ENCODE assay signal across 9 cellular contexts in the genomic region with DNA sequence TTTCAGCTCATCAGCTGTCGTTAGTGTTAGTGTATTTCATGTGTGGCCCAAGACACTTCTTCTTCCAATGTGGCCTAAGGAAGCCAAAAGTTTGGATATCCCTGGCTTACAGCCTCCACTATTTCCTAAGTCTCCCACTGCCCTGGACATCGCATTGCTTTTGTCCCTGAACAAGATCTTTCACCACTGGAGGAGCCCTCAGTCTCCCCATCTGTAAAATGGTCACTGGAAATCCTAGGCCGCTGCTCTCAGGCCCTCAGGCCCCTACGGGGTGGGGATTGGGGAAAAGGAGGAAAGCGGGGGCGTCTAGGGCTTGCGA. TPM values are rescaled to one million over a fixed set of nuclear protein-coding genes. Genes with fewer than 3 reads are reported as not detected.
DNase-seq lines count a peak whose midpoint lies in the region; ATAC-seq, FAIRE-seq and TF ChIP-seq lines count a peak whose summit lies in the region.
"Had no signal": no experiment of that assay in that cellular context is flagged by ENCODE, and none has a peak within 500 bp of the region (broad histone marks: within the 10 kb centered on the region; RNA-seq: fewer than 3 reads in every experiment).

No MANE protein-coding gene starts in this region.

- H3K4me3 ChIP-seq in K562 (peak overlapping the region; percentile 82), mesodermal cell (ENCODE audit: extremely low read depth, insufficient read depth, low read length, poor library complexity, severe bottlenecking) (peak overlapping the region; percentile 70)

- H3K27ac Mint-ChIP-seq in activated naive CD4-positive, alpha-beta T cell treated with anti-CD3 and anti-CD28 coated beads for 36 hours: no peak overlapping the region
- no peak overlapping the region for H3K27ac Mint-ChIP-seq in activated naive CD4-positive, alpha-beta T cell treated with anti-CD3 and anti-CD28 coated beads, Interleukin-2, amount 50 U/mL, for 72 hours
- H3K27ac Mint-ChIP-seq in type B pancreatic cell: no peak overlapping the region

- no peak for DNase-seq in activated naive CD4-positive, alpha-beta T cell treated with anti-CD3 and anti-CD28 coated beads for 36 hours
- no peak for DNase-seq in activated naive CD4-positive, alpha-beta T cell treated with anti-CD3 and anti-CD28 coated beads, Interleukin-2, amount 50 U/mL, for 72 hours (ENCODE audit: low spot score in 2 of 2)
- DNase-seq in K562 (ENCODE audit: extremely low read depth in 1 of 4, low spot score in 3 of 4) (no peak), type B pancreatic cell (ENCODE audit: extremely low spot score, unreplicated experiment) (no peak), amygdala (lab: John Stamatoyannopoulos, UW) (no peak), NCI-H2029 treated with DMSO at 0.1 percent for 48 hours (lab: John Stamatoyannopoulos, UW) (no peak)
- DNase-seq: COR-L47 had no signal

- H3K4me1 Mint-ChIP-seq in activated naive CD4-positive, alpha-beta T cell treated with anti-CD3 and anti-CD28 coated beads for 36 hours (ENCODE audit: low read depth): peaks cover 33% of the 10 kb centered on the region
- peaks cover 4% of the 10 kb centered on the region for H3K4me1 Mint-ChIP-seq in type B pancreatic cell (ENCODE audit: unreplicated experiment)

- H3K4me1 ChIP-seq in K562 (replicated peaks in 1 of 2; ENCODE audit: control insufficient read depth in 2 of 2, insufficient read depth in 2 of 2, low read length in 2 of 2): peaks cover 29 to 31% of the 10 kb centered on the region in 2 experiments
- peaks cover 4% of the 10 kb centered on the region for H3K4me1 ChIP-seq in mesodermal cell (ENCODE audit: control insufficient read depth, insufficient read depth, low read length, poor library complexity, severe bottlenecking)

- no peaks in the 10 kb centered on the region for H3K9me3 ChIP-seq in K562 (replicated peaks; ENCODE audit: control insufficient read depth, insufficient read depth, low read depth, low read length)
- no peaks in the 10 kb centered on the region for H3K9me3 ChIP-seq in mesodermal cell (ENCODE audit: control insufficient read depth, low read length)

- CTCF ChIA-PET in activated naive CD4-positive, alpha-beta T cell treated with anti-CD3 and anti-CD28 coated beads for 36 hours (lab: Charles Lee): interaction anchor here (0.7 to 3.4 kb wide), 2 partner anchors 13 to 30 kb away, joined by 3 to 12 read pairs; no protein-coding TSS in a partner anchor
- CTCF ChIA-PET in K562 (lab: Yijun Ruan, JAX; ENCODE audit: low intra/inter-chr PET ratio): no interaction called here

- peak overlapping the region in 1 of 2 experiments; percentile 18; a peak in 2 of 4 replicates for H3K9ac ChIP-seq in K562 (ENCODE audit: insufficient read depth in 1 of 2, low read depth in 2 of 2, low read length in 2 of 2)

- no peaks in the 10 kb centered on the region for H3K9me3 Mint-ChIP-seq in activated naive CD4-positive, alpha-beta T cell treated with anti-CD3 and anti-CD28 coated beads for 36 hours
- no peaks in the 10 kb centered on the region for H3K9me3 Mint-ChIP-seq in activated naive CD4-positive, alpha-beta T cell treated with anti-CD3 and anti-CD28 coated beads, Interleukin-2, amount 50 U/mL, for 72 hours
- H3K9me3 Mint-ChIP-seq in type B pancreatic cell: no peaks in the 10 kb centered on the region

- intact Hi-C loops in activated naive CD4-positive, alpha-beta T cell treated with anti-CD3 and anti-CD28 coated beads for 36 hours (cut with micrococcal nuclease): no loop called here
- intact Hi-C loops in K562 (cut with micrococcal nuclease): loop anchor here (5.0 to 10.0 kb wide), 2 partner anchors 152 to 254 kb away; no protein-coding TSS in a partner anchor

- H3K36me3 ChIP-seq in K562 (ENCODE audit: control insufficient read depth, insufficient read depth, low read length) (no peaks in the 10 kb centered on the region), mesodermal cell (ENCODE audit: control insufficient read depth, insufficient read depth, low read length) (no peaks in the 10 kb centered on the region)

- TF ChIP-seq EP300 in K562 (IDR thresholded peaks at IDR 0.05; ENCODE audit: low read length): no peak

- no peak for TF ChIP-seq POLR2A in K562 (conservative IDR thresholded peaks at IDR 0.05)

- no peaks in the 10 kb centered on the region for H3K27me3 Mint-ChIP-seq in activated naive CD4-positive, alpha-beta T cell treated with anti-CD3 and anti-CD28 coated beads for 36 hours (ENCODE audit: low read depth)
- H3K27me3 Mint-ChIP-seq in type B pancreatic cell: peaks cover 6% of the 10 kb centered on the region

- FAIRE-seq in K562 (lab: Jason Lieb, UNC): peak; percentile 15

- peak overlapping the region; percentile 68 for H2AFZ ChIP-seq in K562 (ENCODE audit: low read depth, low read length)

- peaks cover 5% of the 10 kb centered on the region for H3K9me1 ChIP-seq in K562 (ENCODE audit: control insufficient read depth, insufficient read depth, low read length)

- H3K27ac ChIP-seq in K562 (ENCODE audit: extremely low read depth, low read depth, low read length) (no peak overlapping the region), mesodermal cell (ENCODE audit: low read depth, low read length, severe bottlenecking) (no peak overlapping the region)

- no peaks in the 10 kb centered on the region; the same call in 1 of the 2 replicates for H4K20me1 ChIP-seq in K562 (replicated peaks; ENCODE audit: control insufficient read depth, insufficient read depth, low read length)

- BruUV-seq in K562 (replicated peaks; lab: Mats Ljungman, UMichigan): no TSS peak

- in situ Hi-C loops in K562 (cut with MboI): no loop called here

- POLR2A ChIA-PET in K562 (lab: Yijun Ruan, JAX): interaction anchor here (0.6 to 1.2 kb wide), 4 partner anchors 11 to 87 kb away, joined by 3 to 5 read pairs (median 4); no protein-coding TSS in a partner anchor

- TF ChIP-seq RAD21 in K562 (CRISPR knock-in tag; conservative IDR thresholded peaks at IDR 0.05 in 1 of 2, IDR thresholded peaks at IDR 0.05 in 1 of 2): peak in 1 of 2 experiments; percentile 50; a peak in 2 of 4 replicates

- 7% methylated on average over 6 of the region's 7 CpGs for WGBS in K562 (ENCODE audit: insufficient coverage, low coverage, missing lambda C conversion rate)
- 45% methylated on average over 4 of the region's 7 CpGs; no CpG with 5 or more reads in 1 of the 2 experiments for WGBS in mesodermal cell (ENCODE audit: insufficient coverage in 2 of 2), 2 experiments

- H3K36me3 Mint-ChIP-seq in activated naive CD4-positive, alpha-beta T cell treated with anti-CD3 and anti-CD28 coated beads for 36 hours (ENCODE audit: low read depth): no peaks in the 10 kb centered on the region
- no peaks in the 10 kb centered on the region for H3K36me3 Mint-ChIP-seq in activated naive CD4-positive, alpha-beta T cell treated with anti-CD3 and anti-CD28 coated beads, Interleukin-2, amount 50 U/mL, for 72 hours
- H3K36me3 Mint-ChIP-seq in type B pancreatic cell: no peaks in the 10 kb centered on the region

- H3K79me2 ChIP-seq in K562 (ENCODE audit: control insufficient read depth, insufficient read depth, low read length): peaks cover 28% of the 10 kb centered on the region

- peak overlapping the region; percentile 86 for H3K4me3 Mint-ChIP-seq in activated naive CD4-positive, alpha-beta T cell treated with anti-CD3 and anti-CD28 coated beads for 36 hours
- peak overlapping the region; percentile 79 for H3K4me3 Mint-ChIP-seq in type B pancreatic cell

- peak overlapping the region; percentile 32 for H3K4me2 ChIP-seq in K562 (ENCODE audit: insufficient read depth, low read length)

- TF ChIP-seq CTCF in K562 (IDR thresholded peaks at IDR 0.05 in 2 of 3, conservative IDR thresholded peaks at IDR 0.05 in 1 of 3; ENCODE audit: insufficient read depth in 2 of 3, low read depth in 1 of 3, low read length in 3 of 3): no peak
- no peak for TF ChIP-seq CTCF in type B pancreatic cell (conservative IDR thresholded peaks at IDR 0.05)

- H3K27me3 ChIP-seq in K562 (ENCODE audit: control insufficient read depth in 2 of 2, insufficient read depth in 2 of 2, low read length in 2 of 2): no peaks in the 10 kb centered on the region

- ATAC-seq in activated naive CD4-positive, alpha-beta T cell treated with anti-CD3 and anti-CD28 coated beads, Interleukin-2, amount 50 U/mL, for 72 hours: no peak
- ATAC-seq in K562 (no peak), GM19455 (IDR thresholded peaks at IDR 0.05; ENCODE audit: unreplicated experiment) (no peak)

TF ChIP-seq in K562, 482 proteins besides CTCF, POLR2A, EP300 and RAD21 (continues in another document):
- TF ChIP-seq DACH1 (IDR thresholded peaks at IDR 0.05; ENCODE audit: partially characterized antibody) (peak; percentile 63), SIX5 (IDR thresholded peaks at IDR 0.05; ENCODE audit: borderline replicate concordance in 1 of 2, insufficient read depth in 1 of 2, low read depth in 1 of 2, low read length in 2 of 2) (no peak), NFIC (IDR thresholded peaks at IDR 0.05) (peak; percentile 44; the same call in 1 of the 2 replicates), RHOXF2B (CRISPR knock-in tag; conservative IDR thresholded peaks at IDR 0.05) (0 out of 2 replicates have a peak, but pooled peaks have one; percentile 33), ZNF24 (IDR thresholded peaks at IDR 0.05) (0 out of 2 replicates have a peak, but pooled peaks have one; percentile 7)

RNA-seq across cellular contexts. Expression of a gene that starts 0.3 kb away (rescaled TPM):
- 10 to 100 TPM; 19.1 to 19.7 TPM for total RNA-seq in activated naive CD4-positive, alpha-beta T cell treated with anti-CD3 and anti-CD28 coated beads for 36 hours
- 10 to 100 TPM; 17.2 to 29.2 TPM for total RNA-seq in activated naive CD4-positive, alpha-beta T cell treated with anti-CD3 and anti-CD28 coated beads, Interleukin-2, amount 50 U/mL, for 72 hours
- 30.0 and 73.0 TPM in 2 replicates for total RNA-seq in K562 (2011; cell fraction: chromatin; rRNA removed; ENCODE audit: low replicate concordance)
- 38.5 and 41.1 TPM in 2 replicates for total RNA-seq in K562 (2011; cell fraction: nucleolus; rRNA removed)
- total RNA-seq in K562 (2011; cell fraction: nucleoplasm; rRNA removed): 33.9 and 37.2 TPM in 2 replicates
- 14.2 and 19.0 TPM in 2 replicates for total RNA-seq in K562 (2014; rRNA removed)
- 10.9 and 13.0 TPM in 2 replicates for total RNA-seq in K562 (2014; rRNA removed; fragmentation: Illumina TruSeq; extraction: Trizol)
- total RNA-seq in K562 (2015; rRNA removed; fragmentation: Illumina TruSeq; extraction: Trizol): 16.3 and 17.7 TPM in 2 replicates
- total RNA-seq in K562 (2021): 28.8 and 29.2 TPM in 2 replicates
- polyA plus RNA-seq in K562 (2011; rRNA removed): 16.2 and 25.0 TPM in 2 replicates
- polyA plus RNA-seq in K562 (2011; cell fraction: cytosol; rRNA removed): 22.4 and 23.7 TPM in 2 replicates
- polyA plus RNA-seq in K562 (2011; cell fraction: nucleus; rRNA removed): 69.9 and 75.9 TPM in 2 replicates
- 24.3 and 30.1 TPM in 2 replicates for polyA plus RNA-seq in K562 (2012)
- polyA plus RNA-seq in K562 (2014; fragmentation: Illumina TruSeq; extraction: Trizol): 26.8 and 29.6 TPM in 2 replicates
- polyA plus RNA-seq in K562 (2014; fragmentation: Nextera tagmentation; extraction: Ambion mirVana): 1 to 10 TPM in 1 of 2 experiments, under 1 TPM in 1; 0.56 to 1.4 TPM
- 22.2 and 25.7 TPM in 2 replicates for polyA plus RNA-seq in K562 (2014; rRNA removed)
- 11.8 and 12.8 TPM in 2 replicates for polyA minus RNA-seq in K562 (2011; rRNA and poly(A)+ RNA removed)
- 11.8 and 16.7 TPM in 2 replicates for polyA minus RNA-seq in K562 (2011; cell fraction: cytosol; rRNA and poly(A)+ RNA removed)
- polyA minus RNA-seq in K562 (2011; cell fraction: nucleus; rRNA and poly(A)+ RNA removed): 6.9 and 14.2 TPM in 2 replicates
- polyA plus RNA-seq in mesodermal cell (2013, experiment 1 of 2): 6.3 TPM
- polyA plus RNA-seq in mesodermal cell (2013, experiment 2 of 2): 5.4 TPM
- 20.7 and 21.3 TPM in 2 replicates for total RNA-seq in type B pancreatic cell (ENCODE audit: low replicate concordance)
